In the genomic region with DNA sequence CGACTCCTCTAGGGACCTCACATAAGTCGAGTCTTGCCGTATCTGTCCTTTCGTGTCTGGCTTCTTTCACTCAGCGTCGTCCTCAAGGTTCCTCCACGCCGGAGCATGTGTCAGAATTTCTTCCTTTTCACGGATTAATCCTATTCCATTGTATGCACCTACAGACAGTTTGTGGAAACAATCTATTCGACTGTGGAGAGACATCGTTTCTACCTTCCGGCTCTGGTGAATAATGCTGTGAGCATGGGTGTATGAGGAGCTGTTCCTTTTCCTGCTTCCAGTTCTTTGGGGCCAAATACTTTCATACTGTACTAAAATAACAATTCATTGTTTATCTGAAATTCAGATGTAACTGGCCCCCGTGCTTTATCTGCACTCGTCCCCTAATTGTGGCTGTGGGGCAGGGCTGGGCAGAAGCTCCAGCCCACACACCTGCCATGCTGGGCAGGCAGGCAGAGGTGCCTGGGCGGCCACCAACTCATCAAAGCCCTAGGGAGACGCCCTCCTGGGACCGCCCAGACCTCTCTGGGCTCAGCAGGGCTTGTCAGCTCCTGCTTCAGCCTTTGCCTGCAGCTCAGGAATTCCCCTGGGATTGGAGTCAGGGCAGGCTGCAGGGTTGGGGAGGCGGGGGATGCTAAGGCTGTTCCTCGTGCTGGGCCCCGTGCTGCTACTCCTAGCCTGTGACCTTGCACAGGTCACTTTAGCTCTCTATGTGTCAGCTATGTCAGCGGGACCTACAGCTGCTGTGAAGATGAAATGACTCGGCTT, we compare ENCODE assay signal across 11 cellular contexts. TPM values are rescaled to one million over a fixed set of nuclear protein-coding genes. Genes with fewer than 3 reads are reported as not detected.
DNase-seq lines count a peak whose midpoint lies in the region; ATAC-seq, FAIRE-seq and TF ChIP-seq lines count a peak whose summit lies in the region.
"Had no signal": no experiment of that assay in that cellular context is flagged by ENCODE, and none has a peak within 500 bp of the region (broad histone marks: within the 10 kb centered on the region; RNA-seq: fewer than 3 reads in every experiment).

No MANE protein-coding gene starts in this region.

- DNase-seq in DMS153 (lab: John Stamatoyannopoulos, UW) (peak; percentile 92), NB4 (ENCODE audit: low read depth) (peak; percentile 46), bronchial epithelial cell (ENCODE audit: low read depth) (peak; percentile 88), mucosa of descending colon (peak in 2 of 3 donors; percentile 16 to 27), GM19238 (ENCODE audit: insufficient read length, low spot score) (no peak), OCI-M2 (lab: John Stamatoyannopoulos, UW; ENCODE audit: unreplicated experiment) (no peak)
- no peak for DNase-seq in effector memory CD4-positive, alpha-beta T cell
- DNase-seq: amygdala, HCEC 1CT, NCI-H1048 had no signal

- intact Hi-C loops in mucosa of descending colon (cut with DNase I, micrococcal nuclease), result no loop called here

- TF ChIP-seq CTCF in NB4 (IDR thresholded peaks at IDR 0.05; ENCODE audit: low read depth, low read length) (no peak), bronchial epithelial cell (IDR thresholded peaks at IDR 0.05; ENCODE audit: insufficient read depth, low read length, severe bottlenecking) (no peak), mucosa of descending colon (IDR thresholded peaks at IDR 0.05) (no peak)

- H3K4me3 ChIP-seq in NB4 (ENCODE audit: low read depth, low read length) (no peak overlapping the region), bronchial epithelial cell (ENCODE audit: low read depth, low read length) (no peak overlapping the region), mucosa of descending colon (no peak overlapping the region)
- no peak overlapping the region for H3K4me3 ChIP-seq in effector memory CD4-positive, alpha-beta T cell (ENCODE audit: insufficient read depth, low read depth, low read length, poor library complexity, severe bottlenecking)

- no peak for TF ChIP-seq POLR2A in NB4 (IDR thresholded peaks at IDR 0.05; ENCODE audit: extremely low read depth, insufficient read length)

- H3K27me3 ChIP-seq in bronchial epithelial cell (ENCODE audit: control insufficient read depth, insufficient read depth, low read length), result no peaks in the 10 kb centered on the region
- H3K27me3 ChIP-seq in effector memory CD4-positive, alpha-beta T cell (replicated peaks; ENCODE audit: control insufficient read depth, insufficient read depth, low read length, poor library complexity, severe bottlenecking), result peaks cover 31% of the 10 kb centered on the region

- peaks cover 3% of the 10 kb centered on the region for H3K4me1 ChIP-seq in mucosa of descending colon (ENCODE audit: low read depth)
- H3K4me1 ChIP-seq in effector memory CD4-positive, alpha-beta T cell (ENCODE audit: control insufficient read depth, insufficient read depth, low read length, poor library complexity, severe bottlenecking), result peaks cover 17% of the 10 kb centered on the region

- no peak for FAIRE-seq in bronchial epithelial cell (lab: Jason Lieb, UNC)

- no peak overlapping the region for H3K27ac ChIP-seq in effector memory CD4-positive, alpha-beta T cell (ENCODE audit: insufficient read depth, low read length, poor library complexity, severe bottlenecking)

- H3K9me3 ChIP-seq in mucosa of descending colon, result no peaks in the 10 kb centered on the region
- no peaks in the 10 kb centered on the region for H3K9me3 ChIP-seq in effector memory CD4-positive, alpha-beta T cell (ENCODE audit: control insufficient read depth, low read length)

- ATAC-seq in mucosa of descending colon, result no peak
- no peak for ATAC-seq in GM21576 (IDR thresholded peaks at IDR 0.05; ENCODE audit: unreplicated experiment)

- peaks cover 12% of the 10 kb centered on the region for H3K36me3 ChIP-seq in bronchial epithelial cell (ENCODE audit: control insufficient read depth, insufficient read depth, low read length)
- no peaks in the 10 kb centered on the region for H3K36me3 ChIP-seq in mucosa of descending colon (ENCODE audit: low read depth)
- no peaks in the 10 kb centered on the region for H3K36me3 ChIP-seq in effector memory CD4-positive, alpha-beta T cell (ENCODE audit: control insufficient read depth, insufficient read depth, low read length)

RNA-seq across cellular contexts. Expression of a gene that starts 14.5 kb away (rescaled TPM):
- total RNA-seq in bronchial epithelial cell (65.8 and 103 TPM in 2 replicates), mucosa of descending colon (10 to 100 TPM; 12.4 to 29.2 (median 15.4) TPM)

Comparison
In these comparisons a context has a peak if more than half of its experiments do, and no peak if none do; other contexts are left out.
1. DNase-seq: peak in DMS153 (single experiment), NB4 (single experiment), bronchial epithelial cell (single experiment) and mucosa of descending colon (2 of 3); none in GM19238 (single experiment), effector memory CD4-positive, alpha-beta T cell (0 of 3) and OCI-M2 (single experiment).